11 cellular contexts compared by ENCODE assay signal in genomic region chr9:33814816-33815215, GRCh38. TPM values are rescaled to one million over a fixed set of nuclear protein-coding genes. Genes with fewer than 3 reads are reported as not detected.
DNase-seq lines count a peak whose midpoint lies in the region; ATAC-seq and TF ChIP-seq lines count a peak whose summit lies in the region.
"Had no signal": no experiment of that assay in that cellular context is flagged by ENCODE, and none has a peak within 500 bp of the region (broad histone marks: within the 10 kb centered on the region; RNA-seq: fewer than 3 reads in every experiment).

No MANE protein-coding gene starts in this region.

- H3K4me1 ChIP-seq in SJSA1 (replicated peaks) = peaks cover 30% of the 10 kb centered on the region
- H3K4me1 ChIP-seq in gastroesophageal sphincter = peaks cover 10 to 47% (median 25%) of the 10 kb centered on the region in 3 donors
- H3K4me1 ChIP-seq in stomach = peaks cover 18 to 48% (median 40%) of the 10 kb centered on the region in 4 donors
- H3K4me1 ChIP-seq in Caco-2 = peaks cover 29% of the 10 kb centered on the region

- CTCF ChIA-PET in Caco-2 (lab: Charles Lee) = interaction anchor here (1.9 to 4.6 kb wide), 2 partner anchors 37 to 259 kb away, joined by 9 to 55 read pairs; no protein-coding TSS in a partner anchor

- H3K4me3 ChIP-seq in SJSA1 (no peak overlapping the region), gastroesophageal sphincter (no peak overlapping the region), stomach (no peak overlapping the region), Caco-2 (ENCODE audit: low read depth, low read length) (no peak overlapping the region)
- H3K4me3 ChIP-seq: left lung had no signal

- H3K4me3 Mint-ChIP-seq in T-helper 2 cell treated with Interferon-gamma antibody and Interleukin-4, amounts not matched to agents 5 μg/mL and 100 μg/mL, for 36 hours = peak overlapping the region; percentile 17
- H3K4me3 Mint-ChIP-seq in Caco-2 (ENCODE audit: unreplicated experiment) = no peak overlapping the region
- H3K4me3 Mint-ChIP-seq: H9 had no signal

- WGBS in gastroesophageal sphincter (ENCODE audit: low coverage in 1 of 2), 2 donors = 40 to 100% methylated on average over 1 of the region's 1 CpG
- 68 to 92% (median 71%) methylated on average over 1 of the region's 1 CpG for WGBS in stomach, 5 donors

- H3K27me3 Mint-ChIP-seq in T-helper 2 cell treated with Interferon-gamma antibody and Interleukin-4, amounts not matched to agents 5 μg/mL and 100 μg/mL, for 36 hours (ENCODE audit: low read depth) = peaks cover 9% of the 10 kb centered on the region
- H3K27me3 Mint-ChIP-seq in Caco-2 (ENCODE audit: insufficient read depth, unreplicated experiment) = no peaks in the 10 kb centered on the region

- no peak for TF ChIP-seq POLR2A in gastroesophageal sphincter (IDR thresholded peaks at IDR 0.05)
- no peak for TF ChIP-seq POLR2A in stomach (IDR thresholded peaks at IDR 0.05)

- DNase-seq in T-helper 2 cell treated with Interferon-gamma antibody and Interleukin-4, amounts not matched to agents 5 μg/mL and 100 μg/mL, for 36 hours (ENCODE audit: low spot score) = no peak
- DNase-seq in T-helper 2 cell = no peak
- DNase-seq in SJSA1 (ENCODE audit: low read depth in 1 of 2, low spot score in 2 of 2) = no peak
- no peak for DNase-seq in stomach
- DNase-seq in Caco-2 = no peak
- DNase-seq in effector CD8-positive, alpha-beta T cell (lab: John Stamatoyannopoulos, UW) = no peak
- DNase-seq: H9, left lung had no signal

- peaks cover 5% of the 10 kb centered on the region; the same call in 1 of the 2 replicates for H3K36me3 ChIP-seq in SJSA1
- no peaks in the 10 kb centered on the region for H3K36me3 ChIP-seq in gastroesophageal sphincter
- no peaks in the 10 kb centered on the region for H3K36me3 ChIP-seq in stomach
- no peaks in the 10 kb centered on the region for H3K36me3 ChIP-seq in Caco-2 (ENCODE audit: control insufficient read depth, insufficient read depth, low read length)
- H3K36me3 ChIP-seq: left lung had no signal

- H3K27ac ChIP-seq in SJSA1 (peak overlapping the region; percentile 79), gastroesophageal sphincter (peak overlapping the region in 3 of 4 donors; percentile 97 to 99 (median 99)), stomach (peak overlapping the region in 4 of 5 donors; percentile 98 to 100 (median 100))
- H3K27ac ChIP-seq: KMS-11 had no signal

- no peaks in the 10 kb centered on the region for H3K9me3 ChIP-seq in SJSA1 (replicated peaks)
- H3K9me3 ChIP-seq in gastroesophageal sphincter = no peaks in the 10 kb centered on the region
- no peaks in the 10 kb centered on the region for H3K9me3 ChIP-seq in stomach
- no peaks in the 10 kb centered on the region for H3K9me3 ChIP-seq in Caco-2
- H3K9me3 ChIP-seq: left lung had no signal

- peaks cover 33% of the 10 kb centered on the region for H3K4me1 Mint-ChIP-seq in T-helper 2 cell treated with Interferon-gamma antibody and Interleukin-4, amounts not matched to agents 5 μg/mL and 100 μg/mL, for 36 hours (ENCODE audit: low read depth)
- H3K4me1 Mint-ChIP-seq in Caco-2 (ENCODE audit: low read depth, unreplicated experiment) = peaks cover 7% of the 10 kb centered on the region

- peak overlapping the region; percentile 98 for H3K27ac Mint-ChIP-seq in T-helper 2 cell treated with Interferon-gamma antibody and Interleukin-4, amounts not matched to agents 5 μg/mL and 100 μg/mL, for 36 hours
- H3K27ac Mint-ChIP-seq in Caco-2 (ENCODE audit: unreplicated experiment) = no peak overlapping the region
- H3K27ac Mint-ChIP-seq: H9 had no signal

- no peaks in the 10 kb centered on the region for H3K27me3 ChIP-seq in SJSA1 (replicated peaks)
- H3K27me3 ChIP-seq in gastroesophageal sphincter = no peaks in the 10 kb centered on the region
- no peaks in the 10 kb centered on the region for H3K27me3 ChIP-seq in stomach
- H3K27me3 ChIP-seq in Caco-2 (replicated peaks; ENCODE audit: control insufficient read depth, insufficient read depth, low read length) = no peaks in the 10 kb centered on the region
- H3K27me3 ChIP-seq: left lung had no signal

- no peaks in the 10 kb centered on the region for H3K9me3 Mint-ChIP-seq in T-helper 2 cell treated with Interferon-gamma antibody and Interleukin-4, amounts not matched to agents 5 μg/mL and 100 μg/mL, for 36 hours
- H3K9me3 Mint-ChIP-seq in Caco-2 (ENCODE audit: unreplicated experiment) = no peaks in the 10 kb centered on the region
- H3K9me3 Mint-ChIP-seq: H9 had no signal

- no peak for TF ChIP-seq EP300 in gastroesophageal sphincter (IDR thresholded peaks at IDR 0.05)
- TF ChIP-seq EP300 in stomach (IDR thresholded peaks at IDR 0.05) = no peak

- intact Hi-C loops in stomach (cut with DNase I; ENCODE audit: low total_unique reads) (loop anchor here (5.0 kb wide), 1 partner anchor 37 kb away; no protein-coding TSS in a partner anchor), Caco-2 (cut with micrococcal nuclease; ENCODE audit: unreplicated experiment) (loop anchor here (5.0 to 10.0 kb wide), 2 partner anchors 110 to 257 kb away; no protein-coding TSS in a partner anchor)

- POLR2A ChIA-PET in Caco-2 (lab: Charles Lee) = no interaction called here

- TF ChIP-seq CTCF in gastroesophageal sphincter (IDR thresholded peaks at IDR 0.05) = no peak
- TF ChIP-seq CTCF in stomach (IDR thresholded peaks at IDR 0.05) = no peak
- no peak for TF ChIP-seq CTCF in Caco-2 (IDR thresholded peaks at IDR 0.05; ENCODE audit: insufficient read depth in 1 of 2, low read depth in 1 of 2, low read length in 1 of 2, severe bottlenecking in 1 of 2, unreplicated experiment in 1 of 2)

- H3K36me3 Mint-ChIP-seq in T-helper 2 cell treated with Interferon-gamma antibody and Interleukin-4, amounts not matched to agents 5 μg/mL and 100 μg/mL, for 36 hours (ENCODE audit: low read depth) = peaks cover 7% of the 10 kb centered on the region
- H3K36me3 Mint-ChIP-seq in Caco-2 (ENCODE audit: insufficient read depth, unreplicated experiment) = peaks cover 7% of the 10 kb centered on the region

- no TSS peak for BruUV-seq in Caco-2 (replicated peaks; lab: Mats Ljungman, UMichigan)

- no peak for ATAC-seq in gastroesophageal sphincter
- no peak for ATAC-seq in HG03460 (IDR thresholded peaks at IDR 0.05; ENCODE audit: unreplicated experiment)
- ATAC-seq: left lung had no signal

RNA-seq across cellular contexts. Expression of gene UBE2R2, which starts 2.1 kb away (rescaled TPM):
- 8.6 and 11.8 TPM in 2 replicates for total RNA-seq in SJSA1 (2014; rRNA removed; shearing (Covaris generic))
- total RNA-seq in gastroesophageal sphincter (10 to 100 TPM; 26.5 to 43.9 (median 33.0) TPM), stomach (100 to 1,000 TPM in 1 of 5 donors, 10 to 100 TPM in 3, 1 to 10 TPM in 1; 6.4 to 117 (median 25.9) TPM), Caco-2 (2022) (48.1 and 52.3 TPM in 2 replicates)
- polyA plus RNA-seq in stomach = 10 to 100 TPM; 14.1 to 28.6 (median 14.9) TPM

RNA-seq across cellular contexts. Expression of gene PRSS3, which starts 19.5 kb away (rescaled TPM):
- total RNA-seq in SJSA1 (2014; rRNA removed; shearing (Covaris generic)) = not detected in 2 replicates
- 1 to 10 TPM in 3 of 4 donors, not detected in 1; 1.2 to 3.6 (median 2.2) TPM for total RNA-seq in gastroesophageal sphincter
- 10 to 100 TPM in 2 of 5 donors, 1 to 10 TPM in 2, not detected in 1; 1.8 to 91.2 (median 11.6) TPM for total RNA-seq in stomach
- 10 to 100 TPM; 10.7 to 68.1 (median 21.9) TPM for polyA plus RNA-seq in stomach
- 33.8 and 36.8 TPM in 2 replicates for total RNA-seq in Caco-2 (2022)
- total RNA-seq: H9 had no signal
